In the genomic region with DNA sequence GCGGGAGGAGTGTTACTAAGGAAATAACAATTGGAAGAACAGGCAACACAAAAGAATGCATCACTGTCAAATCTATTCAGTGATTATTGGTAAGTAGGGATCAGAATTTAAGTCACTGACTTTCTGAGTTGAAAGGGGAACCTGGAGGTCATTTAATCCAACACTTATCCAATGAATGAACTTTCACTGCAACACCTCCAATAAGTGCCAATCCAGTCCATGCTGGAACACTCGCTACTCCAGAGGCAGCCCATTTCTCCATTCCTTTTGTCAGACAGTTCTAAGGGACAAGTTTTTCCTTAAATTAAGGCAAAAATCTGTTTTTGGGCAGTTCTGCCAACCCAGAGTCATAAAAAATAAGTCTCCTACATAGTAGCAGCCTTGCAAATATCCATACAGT, we compare ENCODE assay signal across 20 cellular contexts. TPM values are rescaled to one million over a fixed set of nuclear protein-coding genes. Genes with fewer than 3 reads are reported as not detected.
A peak's percentile ranks its signal among the peaks of the same experiment; 100 is the strongest.
DNase-seq lines count a peak whose midpoint lies in the region; ATAC-seq and TF ChIP-seq lines count a peak whose summit lies in the region.
"Had no signal": no experiment of that assay in that cellular context is flagged by ENCODE, and none has a peak within 500 bp of the region (broad histone marks: within the 10 kb centered on the region; RNA-seq: fewer than 3 reads in every experiment).

No MANE protein-coding gene starts in this region.

- H3K27ac ChIP-seq in CD4-positive, CD25-positive, alpha-beta regulatory T cell (ENCODE audit: insufficient read depth, low read length, poor library complexity, severe bottlenecking): no peak overlapping the region
- peak overlapping the region; percentile 49 to 63 for H3K27ac ChIP-seq in liver (ENCODE audit: low read depth in 1 of 2, low read length in 2 of 2)
- H3K27ac ChIP-seq: 22Rv1; A549; BLaER1 treated with 17β-estradiol and CSF1 and Interleukin-3, amounts not matched to agents 10 nM and 100 nM; C4-2B had no signal

- peaks cover 16% of the 10 kb centered on the region for H3K36me3 Mint-ChIP-seq in CD4-positive, CD25-positive, alpha-beta regulatory T cell
- H3K36me3 Mint-ChIP-seq in T-helper 17 cell (ENCODE audit: low read depth): peaks cover 8% of the 10 kb centered on the region
- H3K36me3 Mint-ChIP-seq in natural killer cell treated with Interleukin-12 subunit alpha and Interleukin-12 subunit beta and Interleukin-15 and Interleukin-18, amount 100 ng/mL, for 72 hours: peaks cover 22% of the 10 kb centered on the region

- no peak overlapping the region for H3K4me3 Mint-ChIP-seq in CD4-positive, CD25-positive, alpha-beta regulatory T cell
- no peak overlapping the region for H3K4me3 Mint-ChIP-seq in T-helper 17 cell
- H3K4me3 Mint-ChIP-seq in natural killer cell treated with Interleukin-12 subunit alpha and Interleukin-12 subunit beta and Interleukin-15 and Interleukin-18, amount 100 ng/mL, for 72 hours: no peak overlapping the region
- H3K4me3 Mint-ChIP-seq: B cell; CD8-positive, alpha-beta memory T cell had no signal

- H3K4me1 Mint-ChIP-seq in CD4-positive, CD25-positive, alpha-beta regulatory T cell: peaks cover 0 to 7% (median 5%) of the 10 kb centered on the region in 4 donors
- H3K4me1 Mint-ChIP-seq in T-helper 17 cell: peaks cover 3% of the 10 kb centered on the region
- peaks cover 0 to 2% of the 10 kb centered on the region in 2 donors for H3K4me1 Mint-ChIP-seq in natural killer cell treated with Interleukin-12 subunit alpha and Interleukin-12 subunit beta and Interleukin-15 and Interleukin-18, amount 100 ng/mL, for 72 hours (ENCODE audit: low read depth in 2 of 2)
- H3K4me1 Mint-ChIP-seq: B cell had no signal

- H3K36me3 ChIP-seq in CD4-positive, CD25-positive, alpha-beta regulatory T cell (ENCODE audit: control insufficient read depth, insufficient read depth, low read length): peaks cover 59% of the 10 kb centered on the region
- peaks cover 0 to 3% (median 1%) of the 10 kb centered on the region in 4 donors for H3K36me3 ChIP-seq in liver (ENCODE audit: control insufficient read depth in 4 of 4, insufficient read depth in 3 of 4, low read depth in 1 of 4, low read length in 3 of 4)

- H3K9me3 Mint-ChIP-seq in CD4-positive, CD25-positive, alpha-beta regulatory T cell: no peaks in the 10 kb centered on the region
- no peaks in the 10 kb centered on the region for H3K9me3 Mint-ChIP-seq in natural killer cell treated with Interleukin-12 subunit alpha and Interleukin-12 subunit beta and Interleukin-15 and Interleukin-18, amount 100 ng/mL, for 72 hours
- H3K9me3 Mint-ChIP-seq: CD4-positive, alpha-beta memory T cell; CD8-positive, alpha-beta memory T cell had no signal

- peak overlapping the region in 2 of 3 donors; percentile 35 to 64 for H3K27ac Mint-ChIP-seq in CD4-positive, CD25-positive, alpha-beta regulatory T cell
- H3K27ac Mint-ChIP-seq in T-helper 17 cell: peak overlapping the region; percentile 47
- no peak overlapping the region for H3K27ac Mint-ChIP-seq in natural killer cell treated with Interleukin-12 subunit alpha and Interleukin-12 subunit beta and Interleukin-15 and Interleukin-18, amount 100 ng/mL, for 72 hours
- H3K27ac Mint-ChIP-seq: B cell had no signal

- DNase-seq in CD4-positive, CD25-positive, alpha-beta regulatory T cell: no peak
- DNase-seq in T-helper 17 cell (no peak), left lobe of liver (ENCODE audit: low spot score) (no peak), RKO (ENCODE audit: low spot score) (no peak), Right ventricle myocardium inferior (ENCODE audit: missing footprints) (no peak)
- no peak for DNase-seq in natural killer cell treated with Interleukin-12 subunit alpha and Interleukin-12 subunit beta and Interleukin-15 and Interleukin-18, amount 100 ng/mL, for 72 hours (ENCODE audit: low spot score)
- DNase-seq: AML-193; Calu3; CD4-positive, alpha-beta memory T cell; CD8-positive, alpha-beta memory T cell; COR-L47; DMS79 treated with DMSO at 0.1 percent for 48 hours; GF-D8 had no signal

- no peaks in the 10 kb centered on the region for H3K27me3 Mint-ChIP-seq in CD4-positive, CD25-positive, alpha-beta regulatory T cell
- H3K27me3 Mint-ChIP-seq in T-helper 17 cell: no peaks in the 10 kb centered on the region
- no peaks in the 10 kb centered on the region for H3K27me3 Mint-ChIP-seq in natural killer cell treated with Interleukin-12 subunit alpha and Interleukin-12 subunit beta and Interleukin-15 and Interleukin-18, amount 100 ng/mL, for 72 hours
- H3K27me3 Mint-ChIP-seq: B cell; CD4-positive, alpha-beta memory T cell; CD8-positive, alpha-beta memory T cell had no signal

- ATAC-seq in CD4-positive, CD25-positive, alpha-beta regulatory T cell (ENCODE audit: low read depth in 2 of 2): no peak
- no peak for ATAC-seq in T-helper 17 cell
- ATAC-seq in left lobe of liver: peak; percentile 58
- no peak for ATAC-seq in GM19452 (IDR thresholded peaks at IDR 0.05; ENCODE audit: unreplicated experiment)
- no peak for ATAC-seq in Right ventricle myocardium inferior
- no peak for ATAC-seq in natural killer cell treated with Interleukin-12 subunit alpha and Interleukin-12 subunit beta and Interleukin-15 and Interleukin-18, amount 100 ng/mL, for 72 hours
- ATAC-seq: A549 had no signal

- no peak for TF ChIP-seq RAD21 in liver (IDR thresholded peaks at IDR 0.05)

- 48% methylated on average over 2 of the region's 2 CpGs for WGBS in liver

- H3K9ac ChIP-seq in liver (ENCODE audit: low read depth in 1 of 2, low read length in 2 of 2): no peak overlapping the region
- H3K9ac ChIP-seq: BLaER1 treated with 17β-estradiol and CSF1 and Interleukin-3, amounts not matched to agents 10 nM and 100 nM had no signal

- H3K4me3 ChIP-seq in CD4-positive, CD25-positive, alpha-beta regulatory T cell (ENCODE audit: low read depth, low read length): no peak overlapping the region
- H3K4me3 ChIP-seq in liver (ENCODE audit: low read depth in 1 of 3, low read length in 3 of 3): no peak overlapping the region
- H3K4me3 ChIP-seq: A549; BLaER1 treated with 17β-estradiol and CSF1 and Interleukin-3, amounts not matched to agents 10 nM and 100 nM had no signal

- no peaks in the 10 kb centered on the region for H3K9me3 ChIP-seq in CD4-positive, CD25-positive, alpha-beta regulatory T cell (ENCODE audit: control insufficient read depth in 2 of 2, low read length in 2 of 2)
- H3K9me3 ChIP-seq in T-helper 17 cell (ENCODE audit: control insufficient read depth, low read length, poor library complexity, severe bottlenecking): no peaks in the 10 kb centered on the region
- no peaks in the 10 kb centered on the region for H3K9me3 ChIP-seq in liver (ENCODE audit: control insufficient read depth in 4 of 4, low read length in 3 of 4)
- H3K9me3 ChIP-seq: A549; BLaER1 treated with 17β-estradiol and CSF1 and Interleukin-3, amounts not matched to agents 10 nM and 100 nM had no signal

- no peaks in the 10 kb centered on the region for H3K4me1 ChIP-seq in CD4-positive, CD25-positive, alpha-beta regulatory T cell (ENCODE audit: control insufficient read depth, insufficient read depth, low read length, poor library complexity, severe bottlenecking)
- peaks cover 3 to 54% (median 44%) of the 10 kb centered on the region in 4 donors for H3K4me1 ChIP-seq in liver (ENCODE audit: control insufficient read depth in 4 of 4, insufficient read depth in 4 of 4, low read length in 3 of 4)
- H3K4me1 ChIP-seq: A549; BLaER1 treated with 17β-estradiol and CSF1 and Interleukin-3, amounts not matched to agents 10 nM and 100 nM had no signal

- no peak for TF ChIP-seq CTCF in liver (IDR thresholded peaks at IDR 0.05; ENCODE audit: low read depth, low read length, missing input control)

- no peaks in the 10 kb centered on the region for H3K27me3 ChIP-seq in CD4-positive, CD25-positive, alpha-beta regulatory T cell (ENCODE audit: control insufficient read depth, insufficient read depth, low read length)
- H3K27me3 ChIP-seq in liver (ENCODE audit: control insufficient read depth in 4 of 4, insufficient read depth in 4 of 4, low read length in 3 of 4): no peaks in the 10 kb centered on the region
- H3K27me3 ChIP-seq: BLaER1 treated with 17β-estradiol and CSF1 and Interleukin-3, amounts not matched to agents 10 nM and 100 nM had no signal

- intact Hi-C loops in Right ventricle myocardium inferior (cut with DNase I): no loop called here

TF ChIP-seq in liver, 16 proteins besides CTCF, POLR2A, EP300 and RAD21 (continues in another document):
- TF ChIP-seq NR2F2 (IDR thresholded peaks at IDR 0.05): no peak
- no peak for TF ChIP-seq TAF1 (conservative IDR thresholded peaks at IDR 0.05)
- TF ChIP-seq HNF4A (conservative IDR thresholded peaks at IDR 0.05): peak in 1 of 2 donors; percentile 7
- no peak for TF ChIP-seq HNF4G (IDR thresholded peaks at IDR 0.05)
- no peak for TF ChIP-seq JUND (IDR thresholded peaks at IDR 0.05)
- TF ChIP-seq FOXA2 (IDR thresholded peaks at IDR 0.05): no peak

RNA-seq across cellular contexts. Expression of gene FRA10AC1, which starts 29.5 kb away (rescaled TPM):
- 16.5 TPM for total RNA-seq in CD4-positive, CD25-positive, alpha-beta regulatory T cell
- polyA plus RNA-seq in CD4-positive, CD25-positive, alpha-beta regulatory T cell: 1 to 10 TPM; 5.1 to 7.5 (median 5.7) TPM
- 10 to 100 TPM; 13.9 to 17.5 TPM for total RNA-seq in T-helper 17 cell
- 2.9 TPM for total RNA-seq in left lobe of liver
- total RNA-seq in liver: 1 to 10 TPM; 4.8 to 6.9 TPM
- polyA plus RNA-seq in liver: 10 to 100 TPM in 1 of 2 donors, 1 to 10 TPM in 1; 2.5 to 19.2 TPM
- total RNA-seq in Right ventricle myocardium inferior: 16.8 TPM
- 10 to 100 TPM; 11.9 to 17.8 TPM for total RNA-seq in natural killer cell treated with Interleukin-12 subunit alpha and Interleukin-12 subunit beta and Interleukin-15 and Interleukin-18, amount 100 ng/mL, for 72 hours

Comparison
In these comparisons a context has a peak if more than half of its experiments do, and no peak if none do; other contexts are left out.
1. H3K27ac Mint-ChIP-seq: peak in CD4-positive, CD25-positive, alpha-beta regulatory T cell (2 of 3) and T-helper 17 cell (single experiment); none in natural killer cell treated with Interleukin-12 subunit alpha and Interleukin-12 subunit beta and Interleukin-15 and Interleukin-18, amount 100 ng/mL, for 72 hours (0 of 2).